31 cellular contexts compared by ENCODE assay signal in the genomic region with DNA sequence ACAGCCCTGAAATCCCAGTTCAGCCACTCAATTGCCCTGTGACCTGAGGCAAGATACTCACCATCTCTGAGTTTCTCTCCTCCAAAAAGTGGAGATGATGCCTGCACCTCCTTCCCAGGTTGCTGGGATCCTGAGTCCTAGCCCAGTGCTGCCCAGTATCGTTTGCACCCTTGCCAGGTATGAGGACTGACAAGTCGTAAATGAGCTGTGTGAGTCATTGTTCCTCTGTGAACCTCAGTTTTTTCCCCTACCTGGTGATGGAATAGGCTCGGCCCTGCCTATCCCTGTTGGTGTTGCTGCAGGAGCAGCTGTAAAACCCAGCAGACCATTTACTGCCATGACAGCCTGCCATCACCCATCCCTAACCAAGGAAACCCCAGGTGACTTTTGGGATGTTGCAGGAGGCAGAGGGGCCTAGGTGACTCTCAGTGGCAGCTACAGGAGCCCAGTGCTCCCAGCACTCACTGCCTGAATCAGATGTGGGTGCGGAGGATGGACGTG.
A peak's percentile ranks its signal among the peaks of the same experiment; 100 is the strongest.
DNase-seq lines count a peak whose midpoint lies in the region; ATAC-seq and TF ChIP-seq lines count a peak whose summit lies in the region.
"Had no signal": no experiment of that assay in that cellular context is flagged by ENCODE, and none has a peak within 500 bp of the region (broad histone marks: within the 10 kb centered on the region; RNA-seq: fewer than 3 reads in every experiment).

No MANE protein-coding gene starts in this region.

- H3K36me3 ChIP-seq in left ventricle myocardium inferior: no peaks in the 10 kb centered on the region
- no peaks in the 10 kb centered on the region for H3K36me3 ChIP-seq in lung (ENCODE audit: control insufficient read depth in 2 of 2, insufficient read depth in 2 of 2, low read length in 2 of 2)
- H3K36me3 ChIP-seq: brain microvascular endothelial cell, heart left ventricle, pancreas, thoracic aorta, vagina had no signal

- H3K4me3 ChIP-seq in left ventricle myocardium inferior: no peak overlapping the region
- no peak overlapping the region for H3K4me3 ChIP-seq in right cardiac atrium (ENCODE audit: low read length)
- peak overlapping the region in 1 of 59 donors; percentile 8 for H3K4me3 ChIP-seq in dorsolateral prefrontal cortex
- H3K4me3 ChIP-seq in lung: no peak overlapping the region
- H3K4me3 ChIP-seq: GM23338, heart left ventricle, pancreas, skin epidermis, thoracic aorta, vagina had no signal

- no peaks in the 10 kb centered on the region for H3K9me3 ChIP-seq in left ventricle myocardium inferior (replicated peaks)
- H3K9me3 ChIP-seq in right cardiac atrium (ENCODE audit: control insufficient read depth, low read length): no peaks in the 10 kb centered on the region
- H3K9me3 ChIP-seq in lung (ENCODE audit: control insufficient read depth in 2 of 2, insufficient read depth in 1 of 2, low read length in 1 of 2): peaks cover 0 to 5% of the 10 kb centered on the region in 2 donors
- H3K9me3 ChIP-seq: heart left ventricle, pancreas, thoracic aorta, vagina had no signal

- intact Hi-C loops in left ventricle myocardium inferior (cut with micrococcal nuclease): no loop called here
- intact Hi-C loops in right cardiac atrium (cut with DNase I): no loop called here
- intact Hi-C loops in dorsolateral prefrontal cortex (cut with DNase I): no loop called here

- H3K27me3 ChIP-seq in left ventricle myocardium inferior (ENCODE audit: low read depth) (no peaks in the 10 kb centered on the region), right cardiac atrium (ENCODE audit: control insufficient read depth, insufficient read depth) (no peaks in the 10 kb centered on the region), dorsolateral prefrontal cortex (no peaks in the 10 kb centered on the region), lung (ENCODE audit: control insufficient read depth, insufficient read depth) (no peaks in the 10 kb centered on the region)
- H3K27me3 ChIP-seq: brain microvascular endothelial cell, heart left ventricle, pancreas, vagina had no signal

- TF ChIP-seq CTCF in left ventricle myocardium inferior (IDR thresholded peaks at IDR 0.05; ENCODE audit: borderline replicate concordance) (no peak), dorsolateral prefrontal cortex (IDR thresholded peaks at IDR 0.05 in 54 of 56, conservative IDR thresholded peaks at IDR 0.05 in 2 of 56; ENCODE audit: low read depth in 1 of 56, partially characterized antibody in 56 of 56) (no peak), lung (IDR thresholded peaks at IDR 0.05; ENCODE audit: control extremely low read depth, extremely low read depth) (no peak)

- H3K4me1 ChIP-seq in left ventricle myocardium inferior (peaks cover 19% of the 10 kb centered on the region), right cardiac atrium (ENCODE audit: control insufficient read depth, insufficient read depth, low read length) (peaks cover 3% of the 10 kb centered on the region), lung (ENCODE audit: control insufficient read depth in 2 of 2, insufficient read depth in 2 of 2, low read length in 2 of 2) (peaks cover 0 to 3% of the 10 kb centered on the region in 2 donors)
- H3K4me1 ChIP-seq: pancreas had no signal

- ATAC-seq in right cardiac atrium: no peak
- no peak for ATAC-seq in lung (ENCODE audit: insufficient read depth, low FRiP score)
- ATAC-seq in activated CD4-positive, CD25-positive, alpha-beta regulatory T cell treated with anti-CD3 and anti-CD28 coated beads, Interleukin-2, amount 50 U/mL, for 24 hours: no peak
- no peak for ATAC-seq in HG03469 (IDR thresholded peaks at IDR 0.05; ENCODE audit: unreplicated experiment)
- ATAC-seq: GM23338, pancreas had no signal

- 93% methylated on average over 5 of the region's 5 CpGs for WGBS in right cardiac atrium
- 90 to 91% methylated on average over 5 of the region's 5 CpGs for WGBS in lung, 2 donors

- H3K27ac ChIP-seq in left ventricle myocardium inferior (replicated peaks): peak overlapping the region; percentile 51
- no peak overlapping the region for H3K27ac ChIP-seq in right cardiac atrium (ENCODE audit: low read length)
- peak overlapping the region in 35 of 59 donors; percentile 12 to 87 (median 64) for H3K27ac ChIP-seq in dorsolateral prefrontal cortex
- H3K27ac ChIP-seq in lung (ENCODE audit: low read depth in 1 of 2, low read length in 1 of 2): no peak overlapping the region
- H3K27ac ChIP-seq: brain microvascular endothelial cell, HL-60, pancreas, skin epidermis, thoracic aorta, vagina had no signal

- DNase-seq in left ventricle myocardium inferior (no peak), right cardiac atrium (no peak), dorsolateral prefrontal cortex (peak in 3 of 10 donors; percentile 1 to 22 (median 6)), lung (ENCODE audit: low spot score) (peak; percentile 18), ureter (ENCODE audit: low spot score) (peak; percentile 30), iPS-NIHi11 (ENCODE audit: low spot score) (no peak)
- DNase-seq: activated CD4-positive, alpha-beta memory T cell treated with anti-CD3 and anti-CD28 coated beads for 36 hours; activated CD4-positive, alpha-beta T cell treated with anti-CD3 and anti-CD28 coated beads for 1 hour; amniotic stem cell; brain microvascular endothelial cell; Calu3; CD4-positive, CD25-positive, alpha-beta regulatory T cell; effector CD4-positive, alpha-beta T cell; erythroblast; GF-D8; kidney glomerular epithelial cell; NCI-H1417; NCI-H2029 treated with DMSO at 0.1 percent for 48 hours; NCI-H226; NCI-H526 treated with DMSO at 0.1 percent for 48 hours; pancreas; SIG-M5; stimulated activated naive CD4-positive, alpha-beta T cell treated with Interleukin-2 at 50 U/mL for 16 hours had no signal

Comparison
In these comparisons a context has a peak if more than half of its experiments do, and no peak if none do; other contexts are left out.
1. H3K27ac ChIP-seq: peak in left ventricle myocardium inferior (single experiment) and dorsolateral prefrontal cortex (35 of 59); none in right cardiac atrium (single experiment) and lung (0 of 2).
2. DNase-seq: peak in lung (single experiment) and ureter (single experiment); none in left ventricle myocardium inferior (single experiment), right cardiac atrium (0 of 3) and iPS-NIHi11 (single experiment).